28 cellular contexts compared by ENCODE assay signal in genomic region chr18:9874730-9875129, GRCh38. TPM values are rescaled to one million over a fixed set of nuclear protein-coding genes. Genes with fewer than 3 reads are reported as not detected.
"Had no signal": no experiment of that assay in that cellular context is flagged by ENCODE, and none has a peak within 500 bp of the region (broad histone marks: within the 10 kb centered on the region; RNA-seq: fewer than 3 reads in every experiment).

No MANE protein-coding gene starts in this region.

- H3K36me3 Mint-ChIP-seq: naive B cell had no signal

- H3K27ac ChIP-seq: brain microvascular endothelial cell, left lung, prostate gland, tibial nerve, WERI-Rb-1 had no signal

- H3K27me3 ChIP-seq: brain microvascular endothelial cell, left lung, tibial nerve had no signal

- H3K27me3 Mint-ChIP-seq: dendritic cell treated with granulocyte-macrophage colony-stimulating factor and Interleukin-4, amounts not matched to agents 40 ng/mL and 50 ng/mL, for 4 days had no signal

- H3K27ac Mint-ChIP-seq: activated T-cell treated with anti-CD3 and anti-CD28 coated beads, Interleukin-2, amount 50 U/mL, for 72 hours; dendritic cell treated with granulocyte-macrophage colony-stimulating factor and Interleukin-4, amounts not matched to agents 40 ng/mL and 50 ng/mL, for 4 days; naive B cell; stimulated activated naive CD8-positive, alpha-beta T cell treated with anti-CD3 and anti-CD28 coated beads, Interleukin-15, Interleukin-2, amounts not matched to agents 100 ng/mL and 50 ng/mL, for 24 hours had no signal

- H3K9me3 ChIP-seq: left lung, mucosa of descending colon, prostate gland, tibial nerve had no signal

- H3K4me3 ChIP-seq: left lung, mucosa of descending colon, prostate gland, tibial nerve had no signal

- H3K9me3 Mint-ChIP-seq: activated T-cell treated with anti-CD3 and anti-CD28 coated beads, Interleukin-2, amount 50 U/mL, for 72 hours; dendritic cell treated with granulocyte-macrophage colony-stimulating factor and Interleukin-4, amounts not matched to agents 40 ng/mL and 50 ng/mL, for 4 days; naive B cell; neural crest cell; stimulated activated naive CD8-positive, alpha-beta T cell treated with anti-CD3 and anti-CD28 coated beads, Interleukin-15, Interleukin-2, amounts not matched to agents 100 ng/mL and 50 ng/mL, for 24 hours had no signal

- ATAC-seq: activated T-cell treated with anti-CD3 and anti-CD28 coated beads, Interleukin-2, amount 50 U/mL, for 72 hours; left lung; right cardiac atrium had no signal

- H3K4me1 ChIP-seq: prostate gland had no signal

- H3K36me3 ChIP-seq: brain microvascular endothelial cell, left lung, prostate gland, tibial nerve, WERI-Rb-1 had no signal

- DNase-seq: activated CD4-positive, alpha-beta T cell treated with anti-CD3 and anti-CD28 coated beads, Interleukin-2, amount 50 U/mL, for 4 hours; activated effector memory CD4-positive, alpha-beta T cell treated with anti-CD3 and anti-CD28 coated beads, Interleukin-2, amount 50 U/mL, for 16 hours; activated naive CD4-positive, alpha-beta T cell treated with anti-CD3 and anti-CD28 coated beads, Interleukin-2, amount 50 U/mL, for 16 hours; activated T-cell treated with anti-CD3 and anti-CD28 coated beads, Interleukin-2, amount 50 U/mL, for 72 hours; aorta; brain microvascular endothelial cell; cerebellar nuclear complex; effector memory CD4-positive, alpha-beta T cell; hypothalamus; left lung; mesenchymal stem cell; mucosa of descending colon; naive B cell; right cardiac atrium; small intestine; stimulated activated CD4-positive, alpha-beta T cell treated with anti-CD3 and anti-CD28 coated beads, Interleukin-15, amount 100 ng/mL, for 24 hours; stimulated activated CD4-positive, alpha-beta T cell treated with anti-CD3 and anti-CD28 coated beads, Interleukin-2, amount 100 ng/mL, for 48 hours; T-helper 2 cell; WERI-Rb-1 had no signal

- H3K4me3 Mint-ChIP-seq: activated T-cell treated with anti-CD3 and anti-CD28 coated beads, Interleukin-2, amount 50 U/mL, for 72 hours; dendritic cell treated with granulocyte-macrophage colony-stimulating factor and Interleukin-4, amounts not matched to agents 40 ng/mL and 50 ng/mL, for 4 days; naive B cell; neural crest cell; stimulated activated naive CD8-positive, alpha-beta T cell treated with anti-CD3 and anti-CD28 coated beads, Interleukin-15, Interleukin-2, amounts not matched to agents 100 ng/mL and 50 ng/mL, for 24 hours had no signal

RNA-seq across cellular contexts. Expression of gene TXNDC2, which starts 11.0 kb away (rescaled TPM):
- total RNA-seq: activated CD8-positive, alpha-beta memory T cell treated with anti-CD3 and anti-CD28 coated beads for 36 hours; activated T-cell treated with anti-CD3 and anti-CD28 coated beads, Interleukin-2, amount 50 U/mL, for 72 hours; fibroblast of lung; frontal cortex; kidney epithelial cell; neural crest cell had no signal
- polyA plus RNA-seq: aorta, right cardiac atrium had no signal
